Comparison of ENCODE assay signal across 20 cellular contexts in the genomic region with DNA sequence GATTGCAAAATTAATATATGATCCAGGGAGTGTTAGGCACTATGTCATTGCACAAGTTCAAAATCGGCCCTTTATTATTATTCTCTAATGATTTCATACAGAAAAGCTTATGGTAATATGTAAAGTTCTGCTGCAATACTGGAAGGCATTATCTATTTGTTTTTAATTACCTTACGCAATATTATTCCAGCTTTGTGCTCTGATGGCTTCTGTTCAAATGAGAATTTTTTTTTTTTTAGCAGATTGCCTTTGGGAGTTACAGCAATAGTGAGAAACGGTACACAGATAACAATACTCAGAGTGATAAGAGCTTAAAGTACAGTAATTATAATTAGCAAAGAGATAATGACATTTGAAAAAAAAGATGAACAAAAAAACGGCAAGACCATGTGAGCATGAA.
"Had no signal": no experiment of that assay in that cellular context is flagged by ENCODE, and none has a peak within 500 bp of the region (broad histone marks: within the 10 kb centered on the region; RNA-seq: fewer than 3 reads in every experiment).

No MANE protein-coding gene starts in this region.

- H3K27me3 ChIP-seq: dorsolateral prefrontal cortex, gastroesophageal sphincter, ovary, tibial artery, upper lobe of left lung, uterus had no signal

- H3K27ac ChIP-seq: dorsolateral prefrontal cortex, gastroesophageal sphincter, left ventricle myocardium inferior, lower lobe of right lung, ovary, tibial artery, upper lobe of left lung, uterus had no signal

- H3K4me1 ChIP-seq: left ventricle myocardium inferior, lower lobe of right lung, upper lobe of left lung had no signal

- H3K36me3 ChIP-seq: gastroesophageal sphincter, left ventricle myocardium inferior, lower lobe of right lung, ovary, tibial artery, upper lobe of left lung, uterus had no signal

- H3K9me3 ChIP-seq: gastroesophageal sphincter, left ventricle myocardium inferior, lower lobe of right lung, ovary, tibial artery, upper lobe of left lung, uterus had no signal

- DNase-seq: cortex of kidney; dorsolateral prefrontal cortex; effector CD8-positive, alpha-beta T cell; foreskin fibroblast; glutamatergic neuron; immature natural killer cell; kidney; left cardiac atrium; left ventricle myocardium inferior; lower lobe of right lung; midbrain; naive B cell; ovary; right cardiac atrium; stimulated activated CD4-positive, alpha-beta T cell treated with anti-CD3 and anti-CD28 coated beads, Interleukin-1b, Interleukin-23, amount 100 ng/mL, for 48 hours; stimulated activated CD4-positive, alpha-beta T cell treated with anti-CD3 and anti-CD28 coated beads, Interleukin-4, amount 100 ng/mL, for 24 hours; tibial artery; upper lobe of left lung; uterus had no signal

- H3K4me3 ChIP-seq: dorsolateral prefrontal cortex, gastroesophageal sphincter, left ventricle myocardium inferior, lower lobe of right lung, ovary, tibial artery, upper lobe of left lung, uterus had no signal
